In the genomic region with DNA sequence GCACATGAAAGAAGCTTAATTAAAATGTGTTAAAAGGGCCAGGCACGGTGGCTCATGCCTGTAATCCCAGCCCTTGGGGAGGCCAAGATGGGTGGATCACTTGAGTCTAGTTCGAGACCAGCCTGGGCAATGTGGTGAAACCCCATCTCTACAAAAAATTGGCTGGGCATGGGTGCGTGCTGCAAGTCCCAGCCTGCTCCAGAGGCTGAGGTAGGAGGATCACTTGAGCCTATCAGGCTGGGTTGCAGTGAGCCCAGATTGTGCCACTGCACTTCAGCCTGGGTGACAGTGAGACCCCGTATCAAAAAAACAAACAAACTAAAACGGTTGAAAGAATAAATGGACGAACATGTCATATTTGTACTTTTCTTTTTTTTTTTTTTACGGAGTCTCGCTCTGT, we compare ENCODE assay signal across 20 cellular contexts.
"Had no signal": no experiment of that assay in that cellular context is flagged by ENCODE, and none has a peak within 500 bp of the region (broad histone marks: within the 10 kb centered on the region; RNA-seq: fewer than 3 reads in every experiment).

No MANE protein-coding gene starts in this region.

- FAIRE-seq: RCC 7860 had no signal

- DNase-seq: KBM-7, MV-4-11, NCI-H1048, NCI-H1105, NCI-H1417, NCI-H1436 treated with DMSO at 0.1 percent for 48 hours, NCI-H1694, NCI-H187 treated with DMSO at 0.1 percent for 48 hours, NCI-H2081, NCI-H2107, NCI-H226, NCI-H446, NCI-H510A, NCI-H524 treated with DMSO at 0.1 percent for 48 hours, NCI-H69, NCI-H774, RPMI8226, SHP77, SK-N-SH had no signal
